ENCODE assay signal across 1 cellular context in the genomic region with DNA sequence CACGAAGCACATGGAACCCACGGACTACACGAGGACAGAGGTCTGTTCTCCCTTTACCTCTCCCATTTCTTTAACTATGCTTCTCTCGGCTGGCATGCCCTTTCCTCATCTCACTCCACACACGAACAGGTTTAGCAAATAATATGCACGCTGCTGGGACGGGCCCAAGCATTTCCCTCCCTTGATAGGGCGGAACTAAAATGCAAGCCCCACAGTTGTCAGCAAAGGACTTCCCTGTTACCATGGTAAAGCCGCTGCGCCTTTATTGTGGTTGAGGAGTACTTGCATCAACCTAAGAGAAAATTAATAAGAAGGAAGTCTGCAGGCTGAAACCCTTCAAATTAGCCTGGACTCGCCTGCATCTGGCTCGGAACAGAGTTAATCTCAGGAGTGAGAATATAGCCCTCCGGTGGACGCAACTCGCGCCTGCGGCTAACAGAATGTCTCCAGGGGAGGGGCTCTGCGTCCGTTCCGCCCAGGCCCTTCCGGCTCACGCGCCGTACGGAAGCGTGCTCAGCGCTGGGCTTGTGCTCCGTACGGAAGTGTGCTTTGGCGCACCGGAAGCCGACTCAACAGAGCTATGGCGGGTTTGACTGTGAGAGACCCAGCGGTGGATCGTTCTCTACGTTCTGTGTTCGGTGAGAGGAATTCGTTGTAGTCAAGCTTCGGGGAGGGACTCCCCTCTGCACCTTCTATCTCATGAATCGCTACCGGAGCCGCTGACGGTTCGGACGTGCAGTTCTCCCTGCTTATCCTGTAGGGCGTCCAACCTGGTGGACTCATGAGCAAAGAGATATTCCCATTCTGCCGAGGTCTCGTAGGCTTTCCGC.
TF ChIP-seq lines count a peak whose summit lies in the region.

A gene with protein sequence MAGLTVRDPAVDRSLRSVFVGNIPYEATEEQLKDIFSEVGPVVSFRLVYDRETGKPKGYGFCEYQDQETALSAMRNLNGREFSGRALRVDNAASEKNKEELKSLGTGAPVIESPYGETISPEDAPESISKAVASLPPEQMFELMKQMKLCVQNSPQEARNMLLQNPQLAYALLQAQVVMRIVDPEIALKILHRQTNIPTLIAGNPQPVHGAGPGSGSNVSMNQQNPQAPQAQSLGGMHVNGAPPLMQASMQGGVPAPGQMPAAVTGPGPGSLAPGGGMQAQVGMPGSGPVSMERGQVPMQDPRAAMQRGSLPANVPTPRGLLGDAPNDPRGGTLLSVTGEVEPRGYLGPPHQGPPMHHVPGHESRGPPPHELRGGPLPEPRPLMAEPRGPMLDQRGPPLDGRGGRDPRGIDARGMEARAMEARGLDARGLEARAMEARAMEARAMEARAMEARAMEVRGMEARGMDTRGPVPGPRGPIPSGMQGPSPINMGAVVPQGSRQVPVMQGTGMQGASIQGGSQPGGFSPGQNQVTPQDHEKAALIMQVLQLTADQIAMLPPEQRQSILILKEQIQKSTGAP (plus strand): TSS at position 555 of the 830 bp plus-strand sequence. CDS start 26 bp downstream, at position 581.

TF ChIP-seq in HepG2, 621 proteins besides CTCF, POLR2A, EP300 and RAD21 (continued from another document):
- no peak for TF ChIP-seq GPN1 (CRISPR knock-in tag; IDR thresholded peaks at IDR 0.05; ENCODE audit: borderline replicate concordance)
- TF ChIP-seq, protein P1, sequence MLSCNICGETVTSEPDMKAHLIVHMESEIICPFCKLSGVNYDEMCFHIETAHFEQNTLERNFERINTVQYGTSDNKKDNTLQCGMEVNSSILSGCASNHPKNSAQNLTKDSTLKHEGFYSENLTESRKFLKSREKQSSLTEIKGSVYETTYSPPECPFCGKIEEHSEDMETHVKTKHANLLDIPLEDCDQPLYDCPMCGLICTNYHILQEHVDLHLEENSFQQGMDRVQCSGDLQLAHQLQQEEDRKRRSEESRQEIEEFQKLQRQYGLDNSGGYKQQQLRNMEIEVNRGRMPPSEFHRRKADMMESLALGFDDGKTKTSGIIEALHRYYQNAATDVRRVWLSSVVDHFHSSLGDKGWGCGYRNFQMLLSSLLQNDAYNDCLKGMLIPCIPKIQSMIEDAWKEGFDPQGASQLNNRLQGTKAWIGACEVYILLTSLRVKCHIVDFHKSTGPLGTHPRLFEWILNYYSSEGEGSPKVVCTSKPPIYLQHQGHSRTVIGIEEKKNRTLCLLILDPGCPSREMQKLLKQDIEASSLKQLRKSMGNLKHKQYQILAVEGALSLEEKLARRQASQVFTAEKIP (CRISPR knock-in tag; IDR thresholded peaks at IDR 0.05; ENCODE audit: borderline replicate concordance): no peak
- TF ChIP-seq REPIN1 (CRISPR knock-in tag; IDR thresholded peaks at IDR 0.05; ENCODE audit: borderline replicate concordance, low read depth): 0 out of 2 replicates have a peak, but pooled peaks have one; percentile 10
- TF ChIP-seq KMT2B (CRISPR knock-in tag; IDR thresholded peaks at IDR 0.05): peak; percentile 65
- TF ChIP-seq MYC (CRISPR knock-in tag; IDR thresholded peaks at IDR 0.05; ENCODE audit: borderline replicate concordance): peak; percentile 61; the same call in 1 of the 2 replicates
- no peak for TF ChIP-seq RXRB (CRISPR knock-in tag; IDR thresholded peaks at IDR 0.05; ENCODE audit: borderline replicate concordance)
- no peak for TF ChIP-seq ELF4 (CRISPR knock-in tag; IDR thresholded peaks at IDR 0.05; ENCODE audit: borderline replicate concordance)
- no peak for TF ChIP-seq TOE1 (CRISPR knock-in tag; IDR thresholded peaks at IDR 0.05)
- 0 out of 2 replicates have a peak, but pooled peaks have one; percentile 13 for TF ChIP-seq BORCS8-MEF2B (CRISPR knock-in tag; IDR thresholded peaks at IDR 0.05)
- TF ChIP-seq GZF1 (CRISPR knock-in tag; IDR thresholded peaks at IDR 0.05): no peak
- TF ChIP-seq, protein P2, sequence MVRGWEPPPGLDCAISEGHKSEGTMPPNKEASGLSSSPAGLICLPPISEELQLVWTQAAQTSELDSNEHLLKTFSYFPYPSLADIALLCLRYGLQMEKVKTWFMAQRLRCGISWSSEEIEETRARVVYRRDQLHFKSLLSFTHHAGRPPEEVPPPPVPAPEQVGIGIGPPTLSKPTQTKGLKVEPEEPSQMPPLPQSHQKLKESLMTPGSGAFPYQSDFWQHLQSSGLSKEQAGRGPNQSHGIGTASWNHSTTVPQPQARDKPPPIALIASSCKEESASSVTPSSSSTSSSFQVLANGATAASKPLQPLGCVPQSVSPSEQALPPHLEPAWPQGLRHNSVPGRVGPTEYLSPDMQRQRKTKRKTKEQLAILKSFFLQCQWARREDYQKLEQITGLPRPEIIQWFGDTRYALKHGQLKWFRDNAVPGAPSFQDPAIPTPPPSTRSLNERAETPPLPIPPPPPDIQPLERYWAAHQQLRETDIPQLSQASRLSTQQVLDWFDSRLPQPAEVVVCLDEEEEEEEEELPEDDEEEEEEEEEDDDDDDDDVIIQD (CRISPR knock-in tag; IDR thresholded peaks at IDR 0.05; ENCODE audit: low read depth): no peak
- TF ChIP-seq ZNF660 (CRISPR knock-in tag; IDR thresholded peaks at IDR 0.05; ENCODE audit: borderline replicate concordance, low read depth): no peak
- peak; percentile 99 for TF ChIP-seq HNRNPLL (IDR thresholded peaks at IDR 0.05; ENCODE audit: low read depth, low read length, poor library complexity, severe bottlenecking)
TF ChIP-seq in HepG2: peak in this region for 104.
